8 cellular contexts compared by ENCODE assay signal in genomic region chr11:74398244-74399159, GRCh38. TPM values are rescaled to one million over a fixed set of nuclear protein-coding genes. Genes with fewer than 3 reads are reported as not detected.
DNase-seq lines count a peak whose midpoint lies in the region; ATAC-seq and TF ChIP-seq lines count a peak whose summit lies in the region.

Gene PGM2L1, minus strand, starts transcription at chr11:74398433. Its CDS starts 272 bp downstream, at chr11:74398161.

- peak within 1 kb of the TSS; percentile 97 for H3K4me3 Mint-ChIP-seq in activated naive CD4-positive, alpha-beta T cell treated with anti-CD3 and anti-CD28 coated beads, Interleukin-2, amount 50 U/mL, for 24 hours

- H3K36me3 ChIP-seq in SK-N-MC (ENCODE audit: insufficient read depth, low read length) (no peaks in the 10 kb centered on the region), suprapubic skin (no peaks in the 10 kb centered on the region)

- no peak for TF ChIP-seq CTCF in suprapubic skin (IDR thresholded peaks at IDR 0.05)

- no peaks in the 10 kb centered on the region for H3K27me3 Mint-ChIP-seq in activated naive CD4-positive, alpha-beta T cell treated with anti-CD3 and anti-CD28 coated beads, Interleukin-2, amount 50 U/mL, for 24 hours

- peak in 1 of 2 donors; percentile 14 for TF ChIP-seq POLR2A in suprapubic skin (IDR thresholded peaks at IDR 0.05)

- peaks cover 43% of the 10 kb centered on the region for H3K4me1 Mint-ChIP-seq in activated naive CD4-positive, alpha-beta T cell treated with anti-CD3 and anti-CD28 coated beads, Interleukin-2, amount 50 U/mL, for 24 hours

- no peaks in the 10 kb centered on the region for H3K9me3 Mint-ChIP-seq in activated naive CD4-positive, alpha-beta T cell treated with anti-CD3 and anti-CD28 coated beads, Interleukin-2, amount 50 U/mL, for 24 hours

- H3K4me1 ChIP-seq in suprapubic skin, result peaks cover 18% of the 10 kb centered on the region

- H3K36me3 Mint-ChIP-seq in activated naive CD4-positive, alpha-beta T cell treated with anti-CD3 and anti-CD28 coated beads, Interleukin-2, amount 50 U/mL, for 24 hours, result peaks cover 2% of the 10 kb centered on the region

- H3K27ac Mint-ChIP-seq in activated naive CD4-positive, alpha-beta T cell treated with anti-CD3 and anti-CD28 coated beads, Interleukin-2, amount 50 U/mL, for 24 hours, result peak within 1 kb of the TSS; percentile 100

- peak; percentile 80 for DNase-seq in NCI-H1048 (lab: John Stamatoyannopoulos, UW)
- peak; percentile 87 for DNase-seq in SK-N-MC (ENCODE audit: low read depth, low spot score)
- DNase-seq in glomerular endothelial cell (ENCODE audit: extremely low read depth, low read depth, low spot score), result no peak
- DNase-seq in nucleus accumbens (lab: John Stamatoyannopoulos, UW), result peak; percentile 32 to 98 (median 92)
- peak; percentile 95 to 96 for DNase-seq in suprapubic skin (ENCODE audit: low spot score in 2 of 2)

- H3K27me3 ChIP-seq in suprapubic skin, result no peaks in the 10 kb centered on the region

- H3K9me3 ChIP-seq in SK-N-MC (ENCODE audit: low read depth, low read length), result no peaks in the 10 kb centered on the region
- H3K9me3 ChIP-seq in suprapubic skin, result no peaks in the 10 kb centered on the region

- H3K4me3 ChIP-seq in GM08714 (ENCODE audit: low read length) (peak within 1 kb of the TSS; percentile 87), SK-N-MC (peak within 1 kb of the TSS; percentile 92), suprapubic skin (peak within 1 kb of the TSS; percentile 93)

- H3K27ac ChIP-seq in SK-N-MC (peak within 1 kb of the TSS; percentile 73; the same call in 1 of the 2 replicates), suprapubic skin (peak within 1 kb of the TSS; percentile 87)

- no peak for TF ChIP-seq EP300 in suprapubic skin (IDR thresholded peaks at IDR 0.05)

- peak within 1 kb of the TSS; percentile 80 for H3K9ac ChIP-seq in SK-N-MC (ENCODE audit: insufficient read length)

- WGBS in suprapubic skin, result 0% methylated on average over 40 of the region's 71 CpGs

- peak; percentile 96 for ATAC-seq in HG02588 (IDR thresholded peaks at IDR 0.05; ENCODE audit: unreplicated experiment)

RNA-seq across cellular contexts. Expression of gene PGM2L1, which starts in this region (rescaled TPM):
- 9.8 and 11.4 TPM in 2 replicates for total RNA-seq in glomerular endothelial cell
- total RNA-seq in suprapubic skin, result 1 to 10 TPM in 3 of 4 donors, under 1 TPM in 1; 0.91 to 3.9 (median 2.0) TPM
